ENCODE assay signal across 1 cellular context in genomic region chr16:23678430-23679273, GRCh38.
A peak's percentile ranks its signal among the peaks of the same experiment; 100 is the strongest.
TF ChIP-seq lines count a peak whose summit lies in the region.

Gene PLK1 (plus strand): TSS chr16:23678889. CDS start chr16:23678933, 44 bp downstream.

TF ChIP-seq in HepG2, 621 proteins besides CTCF, POLR2A, EP300 and RAD21 (continued from another document and continues in another):
- TF ChIP-seq AHDC1 (CRISPR knock-in tag; IDR thresholded peaks at IDR 0.05; ENCODE audit: borderline replicate concordance) (peak; percentile 76; the same call in 1 of the 2 replicates), RARG (CRISPR knock-in tag; IDR thresholded peaks at IDR 0.05; ENCODE audit: low read depth) (peak; percentile 19; the same call in 1 of the 2 replicates), ZNF558 (CRISPR knock-in tag; IDR thresholded peaks at IDR 0.05; ENCODE audit: borderline replicate concordance) (no peak; the same call in none of the 2 replicates), U2AF1 (optimal IDR thresholded peaks at IDR 0.05; ENCODE audit: low read depth, low read length) (no peak), THAP7 (CRISPR knock-in tag; IDR thresholded peaks at IDR 0.05) (no peak; the same call in 1 of the 2 replicates), ZFP36L1 (CRISPR knock-in tag; IDR thresholded peaks at IDR 0.05) (peak; percentile 100), ZNF746 (CRISPR knock-in tag; IDR thresholded peaks at IDR 0.05) (peak; percentile 42; the same call in 1 of the 2 replicates), PAX8 (CRISPR knock-in tag; IDR thresholded peaks at IDR 0.05; ENCODE audit: borderline replicate concordance) (peak; percentile 71), SIN3A (IDR thresholded peaks at IDR 0.05; ENCODE audit: borderline replicate concordance, low read depth, low read length) (peak; percentile 100), ATF7-NPFF (CRISPR knock-in tag; IDR thresholded peaks at IDR 0.05; ENCODE audit: low read depth) (peak; percentile 100), SIX4 (CRISPR knock-in tag; IDR thresholded peaks at IDR 0.05) (peak; percentile 58; the same call in 1 of the 2 replicates), JUNB (CRISPR knock-in tag; IDR thresholded peaks at IDR 0.05; ENCODE audit: borderline replicate concordance) (peak; percentile 98), ZBTB44 (CRISPR knock-in tag; IDR thresholded peaks at IDR 0.05) (peak; percentile 76; the same call in 1 of the 2 replicates), ZBTB34 (CRISPR knock-in tag; IDR thresholded peaks at IDR 0.05) (peak; percentile 99), GTF2F1 (IDR thresholded peaks at IDR 0.05; ENCODE audit: low read length) (no peak), MAX (IDR thresholded peaks at IDR 0.05) (peak; percentile 98), ZNF574 (CRISPR knock-in tag; IDR thresholded peaks at IDR 0.05) (peak; percentile 94), ZNF615 (CRISPR knock-in tag; IDR thresholded peaks at IDR 0.05; ENCODE audit: borderline replicate concordance) (0 out of 2 replicates have a peak, but pooled peaks have one; percentile 30), ZBTB46 (CRISPR knock-in tag; IDR thresholded peaks at IDR 0.05; ENCODE audit: borderline replicate concordance) (no peak), ZBED4 (CRISPR knock-in tag; IDR thresholded peaks at IDR 0.05; ENCODE audit: borderline replicate concordance) (peak; percentile 77), FOXA1 (IDR thresholded peaks at IDR 0.05) (no peak), FOXA1 (CRISPR knock-in tag; IDR thresholded peaks at IDR 0.05) (peak; percentile 15; the same call in 1 of the 2 replicates), ZSCAN25 (CRISPR knock-in tag; IDR thresholded peaks at IDR 0.05) (peak; percentile 64; the same call in 1 of the 2 replicates), SMAD3 (CRISPR knock-in tag; IDR thresholded peaks at IDR 0.05) (peak; percentile 88), ARID2 (CRISPR knock-in tag; IDR thresholded peaks at IDR 0.05; ENCODE audit: borderline replicate concordance) (peak; percentile 100), ZNF564 (CRISPR knock-in tag; IDR thresholded peaks at IDR 0.05) (peak; percentile 99; the same call in 1 of the 2 replicates), E2F2 (CRISPR knock-in tag; IDR thresholded peaks at IDR 0.05; ENCODE audit: borderline replicate concordance) (peak; percentile 98; the same call in 1 of the 2 replicates), SALL1 (CRISPR knock-in tag; IDR thresholded peaks at IDR 0.05) (peak; percentile 77), SP1 (IDR thresholded peaks at IDR 0.05) (no peak), SP1 (CRISPR knock-in tag; IDR thresholded peaks at IDR 0.05) (no peak; the same call in 1 of the 2 replicates), NFRKB (IDR thresholded peaks at IDR 0.05) (no peak), CREB1 (IDR thresholded peaks at IDR 0.05) (peak; percentile 73), CREB1 (CRISPR knock-in tag; IDR thresholded peaks at IDR 0.05) (peak; percentile 84; the same call in 1 of the 2 replicates), ARNT2 (CRISPR knock-in tag; IDR thresholded peaks at IDR 0.05; ENCODE audit: low read depth) (peak; percentile 100), ZNF737 (CRISPR knock-in tag; IDR thresholded peaks at IDR 0.05; ENCODE audit: borderline replicate concordance) (0 out of 2 replicates have a peak, but pooled peaks have one; percentile 75), KLF6 (CRISPR knock-in tag; IDR thresholded peaks at IDR 0.05) (peak; percentile 92; the same call in 1 of the 2 replicates), RORA (CRISPR knock-in tag; IDR thresholded peaks at IDR 0.05) (no peak), ATAD3A (CRISPR knock-in tag; IDR thresholded peaks at IDR 0.05) (no peak), ZSCAN20 (CRISPR knock-in tag; IDR thresholded peaks at IDR 0.05; ENCODE audit: borderline replicate concordance) (peak; percentile 50; the same call in 1 of the 2 replicates)
